ENCODE assay signal across 8 cellular contexts in the genomic region with DNA sequence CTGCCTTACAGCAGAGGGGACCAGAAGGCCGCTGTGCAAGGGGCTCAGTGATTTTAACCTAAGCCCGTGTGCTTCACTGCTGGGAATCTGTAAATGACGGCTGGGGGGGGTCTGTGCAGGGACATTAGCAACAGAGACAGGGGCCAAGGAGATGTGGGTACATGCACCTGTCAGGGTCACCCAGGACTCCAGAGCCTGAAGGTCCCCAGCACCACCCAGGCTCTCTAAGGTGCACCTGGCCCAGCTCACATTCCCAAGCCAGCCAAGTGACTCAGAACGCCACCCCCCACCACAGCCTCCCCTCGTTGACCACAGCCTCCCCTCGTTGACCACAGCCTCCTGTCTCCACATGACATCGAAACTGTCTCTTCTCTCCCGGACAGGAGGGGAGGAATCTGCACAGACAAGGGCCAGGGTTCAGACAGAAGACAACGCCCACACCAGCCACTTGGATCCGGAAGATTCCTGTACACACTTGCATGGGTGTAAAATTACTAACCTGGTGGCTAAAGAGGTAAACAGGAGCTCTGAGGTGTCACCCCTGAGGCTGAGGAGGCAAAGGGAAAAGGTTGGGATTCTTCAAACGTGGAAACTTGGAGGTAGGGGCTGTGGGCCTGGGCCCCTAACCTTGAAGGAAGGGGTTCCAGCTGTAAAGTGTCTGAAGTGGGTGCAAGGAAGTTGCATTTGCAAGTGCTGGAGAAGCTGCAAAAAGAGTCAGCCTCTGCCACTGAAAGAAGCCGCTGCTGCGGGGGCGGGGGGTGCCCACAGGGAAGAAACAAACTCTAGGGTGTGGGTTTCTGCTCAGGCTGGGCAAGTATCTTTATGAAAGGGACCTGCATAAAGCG. TPM values are rescaled to one million over a fixed set of nuclear protein-coding genes. Genes with fewer than 3 reads are reported as not detected.
DNase-seq lines count a peak whose midpoint lies in the region; ATAC-seq and TF ChIP-seq lines count a peak whose summit lies in the region.

No MANE protein-coding gene starts in this region.

- TF ChIP-seq POLR2A in breast epithelium (IDR thresholded peaks at IDR 0.05), result no peak

- H3K4me3 ChIP-seq in RWPE2 (ENCODE audit: severe bottlenecking) (no peak overlapping the region), breast epithelium (no peak overlapping the region)

- peak overlapping the region; percentile 99 for H3K27ac ChIP-seq in RWPE2 (ENCODE audit: poor library complexity, severe bottlenecking)
- H3K27ac ChIP-seq in breast epithelium, result peak overlapping the region; percentile 95 to 97

- H3K9me3 ChIP-seq in RWPE2 (ENCODE audit: severe bottlenecking) (no peaks in the 10 kb centered on the region), breast epithelium (no peaks in the 10 kb centered on the region)

- peak; percentile 79 for DNase-seq in RWPE2 (ENCODE audit: low spot score)
- peak in 1 of 2 donors; percentile 57 for DNase-seq in breast epithelium (ENCODE audit: low spot score in 2 of 2)
- DNase-seq in stimulated activated CD4-positive, alpha-beta T cell treated with anti-CD3 and anti-CD28 coated beads, Interleukin-2, amount 100 ng/mL, for 24 hours, result peak; percentile 71 to 80
- no peak for DNase-seq in C1 segment of cervical spinal cord (lab: John Stamatoyannopoulos, UW)
- no peak for DNase-seq in NCI-H446 treated with DMSO at 0.1 percent for 48 hours (lab: John Stamatoyannopoulos, UW)

- H3K4me1 ChIP-seq in RWPE2 (ENCODE audit: insufficient read depth, poor library complexity, severe bottlenecking) (peaks cover 59% of the 10 kb centered on the region), breast epithelium (peaks cover 6 to 38% of the 10 kb centered on the region in 2 donors)

- intact Hi-C loops in breast epithelium (cut with DNase I; ENCODE audit: low total_unique reads), result no loop called here

- TF ChIP-seq CTCF in RWPE2 (IDR thresholded peaks at IDR 0.05; ENCODE audit: poor library complexity, severe bottlenecking) (no peak), breast epithelium (IDR thresholded peaks at IDR 0.05) (no peak)

- H3K36me3 ChIP-seq in RWPE2 (ENCODE audit: low read depth) (no peaks in the 10 kb centered on the region), breast epithelium (no peaks in the 10 kb centered on the region)

- H3K27me3 ChIP-seq in RWPE2 (ENCODE audit: insufficient read depth, poor library complexity, severe bottlenecking), result no peaks in the 10 kb centered on the region
- H3K27me3 ChIP-seq in breast epithelium, result no peaks in the 10 kb centered on the region

- ATAC-seq in GM18868 (IDR thresholded peaks at IDR 0.05; ENCODE audit: unreplicated experiment) (peak; percentile 40), RWPE2 (ENCODE audit: low read depth) (peak; percentile 46), HG02623 (IDR thresholded peaks at IDR 0.05; ENCODE audit: unreplicated experiment) (no peak), GM19467 (IDR thresholded peaks at IDR 0.05; ENCODE audit: unreplicated experiment) (no peak)

RNA-seq across cellular contexts. Expression of a gene that starts 27.0 kb away (rescaled TPM):
- total RNA-seq in breast epithelium, result 10 to 100 TPM in 1 of 3 donors, 1 to 10 TPM in 1, not detected in 1; 3.6 to 13.5 TPM

RNA-seq across cellular contexts. Expression of a gene that starts 52.4 kb away (rescaled TPM):
- total RNA-seq in breast epithelium, result 10 to 100 TPM in 2 of 3 donors, not detected in 1; 31.0 to 31.1 TPM

Comparison
In these comparisons a context has a peak if more than half of its experiments do, and no peak if none do; other contexts are left out.
1. ATAC-seq: peak in GM18868 (single experiment) and RWPE2 (single experiment); none in HG02623 (single experiment) and GM19467 (single experiment).
2. DNase-seq: peak in RWPE2 (single experiment) and stimulated activated CD4-positive, alpha-beta T cell treated with anti-CD3 and anti-CD28 coated beads, Interleukin-2, amount 100 ng/mL, for 24 hours (2 of 2); none in C1 segment of cervical spinal cord (0 of 14) and NCI-H446 treated with DMSO at 0.1 percent for 48 hours (single experiment).